ENCODE assay signal across 17 cellular contexts in genomic region chr16:19926449-19927390, GRCh38. TPM values are rescaled to one million over a fixed set of nuclear protein-coding genes. Genes with fewer than 3 reads are reported as not detected.
DNase-seq lines count a peak whose midpoint lies in the region; ATAC-seq, FAIRE-seq and TF ChIP-seq lines count a peak whose summit lies in the region.
"Had no signal": no experiment of that assay in that cellular context is flagged by ENCODE, and none has a peak within 500 bp of the region (broad histone marks: within the 10 kb centered on the region; RNA-seq: fewer than 3 reads in every experiment).

No MANE protein-coding gene starts in this region.

- no peaks in the 10 kb centered on the region for H3K9me3 ChIP-seq in Karpas-422 (ENCODE audit: low read length)
- H3K9me3 ChIP-seq: upper lobe of right lung had no signal

- H3K9me2 ChIP-seq in Karpas-422 (replicated peaks; ENCODE audit: insufficient read depth, low read length): no peaks in the 10 kb centered on the region

- no peak overlapping the region for H3K4me3 ChIP-seq in Karpas-422 (ENCODE audit: low read length)
- H3K4me3 ChIP-seq: cardiac muscle cell, esophagus muscularis mucosa, SK-N-MC, upper lobe of right lung had no signal

- no peaks in the 10 kb centered on the region for H3K4me1 Mint-ChIP-seq in stimulated activated naive CD8-positive, alpha-beta T cell treated with anti-CD3 and anti-CD28 coated beads, Interleukin-15, amount 100 ng/mL, for 72 hours

- no peak for TF ChIP-seq POLR2A in GM18505 (IDR thresholded peaks at IDR 0.05; ENCODE audit: borderline replicate concordance, extremely low read depth, insufficient read depth, insufficient read length)

- FAIRE-seq in urothelium cell line (lab: Jason Lieb, UNC): no peak
- FAIRE-seq: A204.1 had no signal

- no peaks in the 10 kb centered on the region for H3K36me3 ChIP-seq in Karpas-422 (ENCODE audit: insufficient read depth, low read length)
- H3K36me3 ChIP-seq: cardiac muscle cell, esophagus muscularis mucosa, upper lobe of right lung had no signal

- DNase-seq in stimulated activated naive CD8-positive, alpha-beta T cell treated with anti-CD3 and anti-CD28 coated beads, Interleukin-15, amount 100 ng/mL, for 72 hours: no peak
- DNase-seq in stimulated activated naive CD8-positive, alpha-beta T cell treated with anti-CD3 and anti-CD28 coated beads, Interleukin-15, Interleukin-2, amounts not matched to agents 100 U/mL and 50 U/mL, for 24 hours: no peak
- DNase-seq in SW480 (ENCODE audit: low spot score) (peak; percentile 32), fibroblast of the conjunctiva (ENCODE audit: low read depth) (peak; percentile 39), urothelium cell line (ENCODE audit: low spot score) (peak; percentile 70), Karpas-422 (no peak)
- DNase-seq: DMS79 treated with DMSO at 0.1 percent for 48 hours, NCI-H1105, NCI-H526 treated with DMSO at 0.1 percent for 48 hours, upper lobe of right lung had no signal

- H3K4me1 ChIP-seq in Karpas-422 (ENCODE audit: low read length): no peaks in the 10 kb centered on the region
- H3K4me1 ChIP-seq: esophagus muscularis mucosa, upper lobe of right lung had no signal

- no peaks in the 10 kb centered on the region for H3K9me3 Mint-ChIP-seq in stimulated activated naive CD8-positive, alpha-beta T cell treated with anti-CD3 and anti-CD28 coated beads, Interleukin-15, amount 100 ng/mL, for 72 hours
- H3K9me3 Mint-ChIP-seq: activated T-helper 1 cell treated with anti-CD3 and anti-CD28 coated beads, Interleukin-12 subunit alpha, Interleukin-12 subunit beta, Interleukin-2, Interleukin-4 antibody, amounts not matched to agents 30 ng/mL and 10 ng/mL and 1 ng/mL, durations not matched to agents 14 hours and 24 hours and 36 hours had no signal

- no peak overlapping the region for H3K27ac ChIP-seq in Karpas-422 (ENCODE audit: low read length)
- H3K27ac ChIP-seq: cardiac muscle cell, esophagus muscularis mucosa, SK-N-MC, upper lobe of right lung had no signal

- no peak overlapping the region for H3K4me2 ChIP-seq in Karpas-422 (ENCODE audit: low read depth, low read length, poor library complexity, severe bottlenecking)

- peak overlapping the region; percentile 42 to 57 for H3K27ac Mint-ChIP-seq in stimulated activated naive CD8-positive, alpha-beta T cell treated with anti-CD3 and anti-CD28 coated beads, Interleukin-15, amount 100 ng/mL, for 72 hours
- H3K27ac Mint-ChIP-seq: activated T-helper 1 cell treated with anti-CD3 and anti-CD28 coated beads, Interleukin-12 subunit alpha, Interleukin-12 subunit beta, Interleukin-2, Interleukin-4 antibody, amounts not matched to agents 30 ng/mL and 10 ng/mL and 1 ng/mL, durations not matched to agents 14 hours and 24 hours and 36 hours had no signal

- H3K27me3 ChIP-seq in Karpas-422 (ENCODE audit: low read length): no peaks in the 10 kb centered on the region
- H3K27me3 ChIP-seq: cardiac muscle cell, upper lobe of right lung had no signal

- H3K4me3 Mint-ChIP-seq in stimulated activated naive CD8-positive, alpha-beta T cell treated with anti-CD3 and anti-CD28 coated beads, Interleukin-15, amount 100 ng/mL, for 72 hours: no peak overlapping the region
- H3K4me3 Mint-ChIP-seq: activated T-helper 1 cell treated with anti-CD3 and anti-CD28 coated beads, Interleukin-12 subunit alpha, Interleukin-12 subunit beta, Interleukin-2, Interleukin-4 antibody, amounts not matched to agents 30 ng/mL and 10 ng/mL and 1 ng/mL, durations not matched to agents 14 hours and 24 hours and 36 hours had no signal

- ATAC-seq in stimulated activated naive CD8-positive, alpha-beta T cell treated with anti-CD3 and anti-CD28 coated beads, Interleukin-15, amount 100 ng/mL, for 72 hours: no peak
- ATAC-seq in stimulated activated naive CD8-positive, alpha-beta T cell treated with anti-CD3 and anti-CD28 coated beads, Interleukin-15, Interleukin-2, amounts not matched to agents 100 U/mL and 50 U/mL, for 24 hours: no peak
- ATAC-seq in GM18505 (IDR thresholded peaks at IDR 0.05; ENCODE audit: unreplicated experiment): no peak
- ATAC-seq in GM21723 (IDR thresholded peaks at IDR 0.05; ENCODE audit: unreplicated experiment): no peak
- ATAC-seq: upper lobe of right lung had no signal

- H3K9ac ChIP-seq in Karpas-422 (ENCODE audit: low read length): no peak overlapping the region

- no peaks in the 10 kb centered on the region for H4K20me1 ChIP-seq in Karpas-422 (ENCODE audit: insufficient read depth, low read depth, low read length)

- peaks cover 24% of the 10 kb centered on the region for H3K27me3 Mint-ChIP-seq in stimulated activated naive CD8-positive, alpha-beta T cell treated with anti-CD3 and anti-CD28 coated beads, Interleukin-15, amount 100 ng/mL, for 72 hours

- no peak overlapping the region for H2AFZ ChIP-seq in Karpas-422 (ENCODE audit: low read length)

- no peaks in the 10 kb centered on the region for H3K79me2 ChIP-seq in Karpas-422 (ENCODE audit: low read length)

RNA-seq across cellular contexts. Expression of gene GPRC5B, which starts 42.1 kb away (rescaled TPM):
- not detected in 2 replicates for total RNA-seq in Karpas-422 (2014; rRNA removed; shearing (Covaris generic); ENCODE audit: low replicate concordance)
- total RNA-seq: activated T-helper 1 cell treated with anti-CD3 and anti-CD28 coated beads, Interleukin-12 subunit alpha, Interleukin-12 subunit beta, Interleukin-2, Interleukin-4 antibody, amounts not matched to agents 30 ng/mL and 10 ng/mL and 1 ng/mL, durations not matched to agents 14 hours and 24 hours and 36 hours had no signal

Comparison
In these comparisons a context has a peak if more than half of its experiments do, and no peak if none do; other contexts are left out.
1. DNase-seq: peak in SW480 (single experiment), fibroblast of the conjunctiva (single experiment) and urothelium cell line (single experiment); none in stimulated activated naive CD8-positive, alpha-beta T cell treated with anti-CD3 and anti-CD28 coated beads, Interleukin-15, amount 100 ng/mL, for 72 hours (0 of 2), stimulated activated naive CD8-positive, alpha-beta T cell treated with anti-CD3 and anti-CD28 coated beads, Interleukin-15, Interleukin-2, amounts not matched to agents 100 U/mL and 50 U/mL, for 24 hours (single experiment) and Karpas-422 (single experiment).